Comparison of ENCODE assay signal across 9 cellular contexts in genomic region chr3:130895690-130896089, GRCh38. TPM values are rescaled to one million over a fixed set of nuclear protein-coding genes. Genes with fewer than 3 reads are reported as not detected.
DNase-seq lines count a peak whose midpoint lies in the region; TF ChIP-seq lines count a peak whose summit lies in the region.
"Had no signal": no experiment of that assay in that cellular context is flagged by ENCODE, and none has a peak within 500 bp of the region (broad histone marks: within the 10 kb centered on the region; RNA-seq: fewer than 3 reads in every experiment).

No MANE protein-coding gene starts in this region.

- no peak overlapping the region for H2AFZ ChIP-seq in Loucy (ENCODE audit: low read length)
- peak overlapping the region; percentile 87 for H2AFZ ChIP-seq in neuron (ENCODE audit: low read depth, low read length)

- H3K9me2 ChIP-seq in Loucy (replicated peaks; ENCODE audit: low read depth, low read length) = no peaks in the 10 kb centered on the region

- H3K9me3 ChIP-seq in Loucy (ENCODE audit: insufficient read depth, low read depth, low read length) (no peaks in the 10 kb centered on the region), neuron (ENCODE audit: low read length) (no peaks in the 10 kb centered on the region)
- H3K9me3 ChIP-seq: heart right ventricle had no signal

- H3K4me2 ChIP-seq in Loucy (ENCODE audit: low read depth, low read length, poor library complexity, severe bottlenecking) = peak overlapping the region; percentile 87

- H3K4me3 ChIP-seq in Loucy (ENCODE audit: low read length, poor library complexity, severe bottlenecking) (peak overlapping the region; percentile 92), choroid plexus epithelial cell (ENCODE audit: low read depth, low read length) (peak overlapping the region; percentile 97), neuron (ENCODE audit: low read length) (peak overlapping the region; percentile 92)

- DNase-seq in DMS79 treated with DMSO at 0.1 percent for 48 hours (lab: John Stamatoyannopoulos, UW) (peak; percentile 19), DMS79 (lab: John Stamatoyannopoulos, UW) (no peak), choroid plexus epithelial cell (ENCODE audit: low read depth) (no peak), mucosa of gallbladder (ENCODE audit: low spot score) (no peak), GM19238 (ENCODE audit: insufficient read length, low spot score) (no peak)
- no peak for DNase-seq in activated effector memory CD4-positive, alpha-beta T cell treated with anti-CD3 and anti-CD28 coated beads, Interleukin-2, amount 50 U/mL, for 16 hours
- DNase-seq: heart right ventricle had no signal

- TF ChIP-seq CTCF in Loucy (conservative IDR thresholded peaks at IDR 0.05; ENCODE audit: low read length) (no peak), choroid plexus epithelial cell (conservative IDR thresholded peaks at IDR 0.05; ENCODE audit: low read depth, low read length) (no peak)

- peaks cover 96% of the 10 kb centered on the region for H3K79me2 ChIP-seq in Loucy (ENCODE audit: insufficient read depth, low read length)

- H3K9ac ChIP-seq in Loucy (ENCODE audit: low read depth, low read length, poor library complexity, severe bottlenecking) = peak overlapping the region; percentile 90

- no peaks in the 10 kb centered on the region for H3F3A ChIP-seq in Loucy (ENCODE audit: low read depth)

- H4K20me1 ChIP-seq in Loucy (ENCODE audit: insufficient read depth, low read length, poor library complexity, severe bottlenecking) = peaks cover 64% of the 10 kb centered on the region

- no peaks in the 10 kb centered on the region for H3K27me3 ChIP-seq in Loucy (ENCODE audit: insufficient read depth, low read length, poor library complexity, severe bottlenecking)
- H3K27me3 ChIP-seq in neuron (ENCODE audit: insufficient read depth, low read length) = no peaks in the 10 kb centered on the region
- H3K27me3 ChIP-seq: heart right ventricle had no signal

- no peaks in the 10 kb centered on the region for H3K36me3 ChIP-seq in Loucy (ENCODE audit: insufficient read depth, low read length)
- no peaks in the 10 kb centered on the region for H3K36me3 ChIP-seq in neuron (ENCODE audit: insufficient read depth, low read length)
- H3K36me3 ChIP-seq: heart right ventricle had no signal

- H3K4me1 ChIP-seq in Loucy (ENCODE audit: insufficient read depth, low read length, poor library complexity, severe bottlenecking) (peaks cover 65% of the 10 kb centered on the region), neuron (ENCODE audit: insufficient read depth, low read length) (peaks cover 25% of the 10 kb centered on the region)

RNA-seq across cellular contexts. Expression of gene ATP2C1, which starts 1.8 kb away (rescaled TPM):
- 78.9 TPM for total RNA-seq in mucosa of gallbladder
